26 cellular contexts compared by ENCODE assay signal in the genomic region with DNA sequence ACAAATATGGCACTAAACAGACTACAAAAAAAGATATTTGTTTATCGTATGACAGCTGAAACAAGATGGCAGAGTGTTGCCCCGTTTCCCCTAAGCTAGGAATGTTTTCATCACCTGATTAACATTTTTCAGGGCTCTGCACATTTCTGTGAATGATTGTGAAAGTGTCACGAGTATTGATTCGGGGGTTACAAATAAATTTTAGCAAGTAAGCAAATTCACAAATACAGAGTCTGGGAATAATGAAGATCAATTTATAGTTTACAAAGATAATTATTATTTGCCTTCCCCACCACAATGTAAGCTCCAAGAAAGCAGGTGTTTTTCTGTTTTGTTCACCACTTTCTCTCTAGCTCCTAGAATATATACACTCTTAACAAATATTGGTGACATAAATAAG.
"Had no signal": no experiment of that assay in that cellular context is flagged by ENCODE, and none has a peak within 500 bp of the region (broad histone marks: within the 10 kb centered on the region; RNA-seq: fewer than 3 reads in every experiment).

No MANE protein-coding gene starts in this region.

- H3K4me1 ChIP-seq: colonic mucosa, foreskin keratinocyte, gastrocnemius medialis, gastroesophageal sphincter, heart left ventricle, heart right ventricle had no signal

- DNase-seq: colonic mucosa; cortex of kidney; dermis blood vessel endothelial cell; dorsolateral prefrontal cortex; effector CD4-positive, alpha-beta T cell; effector CD8-positive, alpha-beta T cell; effector memory CD4-positive, alpha-beta T cell; effector memory CD8-positive, alpha-beta T cell; endodermal cell; erythroblast; foreskin fibroblast; foreskin keratinocyte; foreskin melanocyte; gastrocnemius medialis; glutamatergic neuron; head of caudate nucleus; heart left ventricle; heart right ventricle had no signal

- H3K4me3 ChIP-seq: colonic mucosa, coronary artery, dorsolateral prefrontal cortex, gastrocnemius medialis, gastroesophageal sphincter, heart left ventricle, heart right ventricle had no signal

- H3K36me3 ChIP-seq: colonic mucosa, gastrocnemius medialis, gastroesophageal sphincter, heart left ventricle, heart right ventricle had no signal

- H3K9me3 ChIP-seq: colonic mucosa, gastrocnemius medialis, gastroesophageal sphincter, heart left ventricle, heart right ventricle had no signal

- ATAC-seq: effector memory CD8-positive, alpha-beta T cell; esophagus mucosa; foreskin keratinocyte; gastrocnemius medialis; gastroesophageal sphincter; heart left ventricle; heart right ventricle had no signal

- FAIRE-seq: colon, endometrium, endothelial cell of umbilical vein, frontal cortex had no signal

- H3K27ac ChIP-seq: colonic mucosa, coronary artery, dorsolateral prefrontal cortex, epithelial cell of prostate, foreskin keratinocyte, gastrocnemius medialis, gastroesophageal sphincter, heart left ventricle, heart right ventricle had no signal

- H3K27me3 ChIP-seq: colonic mucosa, foreskin keratinocyte had no signal
